21 cellular contexts compared by ENCODE assay signal in the genomic region with DNA sequence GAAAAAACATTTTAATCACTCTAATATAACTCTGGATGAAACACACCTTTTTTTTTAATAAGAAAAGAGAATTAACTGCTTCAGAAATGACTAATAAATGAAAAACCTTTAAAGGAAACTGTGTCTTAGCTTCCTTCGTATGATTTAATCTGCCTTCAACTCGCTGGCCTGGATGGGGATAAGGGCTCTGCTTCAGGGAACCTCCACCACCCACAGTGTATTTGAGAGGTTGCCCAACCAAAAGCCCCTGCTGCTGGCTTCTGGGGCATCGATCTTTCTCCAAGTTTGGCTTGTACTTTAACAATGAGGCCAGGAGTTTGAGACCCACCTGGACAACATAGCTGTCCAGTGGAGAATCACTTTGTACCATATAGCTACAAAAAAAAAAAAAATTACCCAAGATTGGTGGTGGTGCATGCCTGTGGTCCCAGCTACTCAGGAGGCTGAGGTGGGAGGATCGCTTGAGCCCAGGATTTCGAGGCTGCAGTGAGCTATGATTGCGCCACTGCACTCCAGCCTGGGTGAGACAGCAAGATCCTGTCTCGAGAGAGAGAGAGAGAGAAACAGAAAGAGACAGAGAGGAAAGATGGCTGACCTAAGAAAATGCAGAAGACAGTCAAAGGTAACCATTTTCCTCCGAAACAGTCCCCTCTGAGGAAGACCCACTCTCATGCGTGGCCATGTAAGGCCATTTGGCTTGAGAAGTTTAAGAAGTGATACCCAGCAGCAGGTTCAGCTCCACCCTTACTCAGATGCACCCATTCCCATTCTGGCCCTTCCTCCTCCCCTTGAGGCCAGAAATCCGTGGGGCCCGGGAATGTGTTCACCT. TPM values are rescaled to one million over a fixed set of nuclear protein-coding genes. Genes with fewer than 3 reads are reported as not detected.
A peak's percentile ranks its signal among the peaks of the same experiment; 100 is the strongest.
DNase-seq lines count a peak whose midpoint lies in the region; ATAC-seq and TF ChIP-seq lines count a peak whose summit lies in the region.
"Had no signal": no experiment of that assay in that cellular context is flagged by ENCODE, and none has a peak within 500 bp of the region (broad histone marks: within the 10 kb centered on the region; RNA-seq: fewer than 3 reads in every experiment).

No MANE protein-coding gene starts in this region.

- no peaks in the 10 kb centered on the region for H3K36me3 Mint-ChIP-seq in stimulated activated effector memory CD8-positive, alpha-beta T cell treated with anti-CD3 and anti-CD28 coated beads, Interleukin-12 subunit alpha, Interleukin-12 subunit beta, amount 100 ng/mL, for 72 hours

- ATAC-seq in stimulated activated effector memory CD8-positive, alpha-beta T cell treated with anti-CD3 and anti-CD28 coated beads, Interleukin-12 subunit alpha, Interleukin-12 subunit beta, amount 100 ng/mL, for 72 hours: no peak
- ATAC-seq in GM21786 (IDR thresholded peaks at IDR 0.05; ENCODE audit: unreplicated experiment): no peak
- ATAC-seq: A549 had no signal

- no peaks in the 10 kb centered on the region for H3K4me1 Mint-ChIP-seq in stimulated activated effector memory CD8-positive, alpha-beta T cell treated with anti-CD3 and anti-CD28 coated beads, Interleukin-12 subunit alpha, Interleukin-12 subunit beta, amount 100 ng/mL, for 72 hours

- H3K4me2 ChIP-seq in OCI-LY7 (ENCODE audit: low read length): no peak overlapping the region
- H3K4me2 ChIP-seq: A549 had no signal

- H3K9me3 Mint-ChIP-seq in stimulated activated effector memory CD8-positive, alpha-beta T cell treated with anti-CD3 and anti-CD28 coated beads, Interleukin-12 subunit alpha, Interleukin-12 subunit beta, amount 100 ng/mL, for 72 hours: no peaks in the 10 kb centered on the region

- CTCF ChIA-PET in HEK293 (lab: Yijun Ruan, JAX) (interaction anchor here (0.6 to 1.7 kb wide), 13 partner anchors 40 to 592 kb away, joined by 3 to 10 read pairs (median 4); no protein-coding TSS in a partner anchor), OCI-LY7 (lab: Charles Lee; ENCODE audit: unreplicated experiment) (interaction anchor here (1.0 kb wide), 1 partner anchor 111 kb away, joined by 3 read pairs; no protein-coding TSS in a partner anchor)

- H3K4me3 Mint-ChIP-seq in stimulated activated effector memory CD8-positive, alpha-beta T cell treated with anti-CD3 and anti-CD28 coated beads, Interleukin-12 subunit alpha, Interleukin-12 subunit beta, amount 100 ng/mL, for 72 hours: no peak overlapping the region

- H3K9me2 ChIP-seq in OCI-LY7 (ENCODE audit: insufficient read depth, low read length): no peaks in the 10 kb centered on the region

- intact Hi-C loops in OCI-LY7 (cut with micrococcal nuclease; ENCODE audit: unreplicated experiment): loop anchor here (2.0 kb wide), 1 partner anchor 31 kb away; no protein-coding TSS in a partner anchor

- H3K27ac ChIP-seq in HEK293 (ENCODE audit: extremely low read depth, low read depth, low read length) (no peak overlapping the region), OCI-LY7 (ENCODE audit: low read depth, low read length, poor library complexity, severe bottlenecking) (no peak overlapping the region)
- H3K27ac ChIP-seq: A549 had no signal

- H3K4me3 ChIP-seq in HEK293 (ENCODE audit: low read depth, low read length) (no peak overlapping the region), OCI-LY7 (ENCODE audit: low read depth, low read length, poor library complexity, severe bottlenecking) (no peak overlapping the region)
- H3K4me3 ChIP-seq: A549; BLaER1 treated with 17β-estradiol and CSF1 and Interleukin-3, amounts not matched to agents 10 nM and 100 nM; MG63 had no signal

- TF ChIP-seq CTCF in HEK293 (tag by site-specific recombination; IDR thresholded peaks at IDR 0.05): no peak
- no peak for TF ChIP-seq CTCF in OCI-LY7 (conservative IDR thresholded peaks at IDR 0.05; ENCODE audit: low read length)

- peak overlapping the region; percentile 12; the same call in 1 of the 2 replicates for H2AFZ ChIP-seq in OCI-LY7 (ENCODE audit: low read length)

- H3K9me3 ChIP-seq in HEK293 (ENCODE audit: control insufficient read depth, insufficient read depth, low read depth, low read length): no peaks in the 10 kb centered on the region
- H3K9me3 ChIP-seq in OCI-LY7 (ENCODE audit: low read length): no peaks in the 10 kb centered on the region
- H3K9me3 ChIP-seq: A549; BLaER1 treated with 17β-estradiol and CSF1 and Interleukin-3, amounts not matched to agents 10 nM and 100 nM; MG63 had no signal

- no peak for DNase-seq in OCI-LY7 (ENCODE audit: low spot score)
- DNase-seq in iPS-NIHi11 (ENCODE audit: low spot score): peak; percentile 20
- DNase-seq in stimulated activated effector memory CD8-positive, alpha-beta T cell treated with anti-CD3 and anti-CD28 coated beads, Interleukin-12 subunit alpha, Interleukin-12 subunit beta, amount 100 ng/mL, for 72 hours (ENCODE audit: low spot score in 2 of 2): no peak
- no peak for DNase-seq in NCI-H1436 (lab: John Stamatoyannopoulos, UW)
- DNase-seq in H4 (ENCODE audit: low spot score): no peak
- DNase-seq in DMS79 treated with DMSO at 0.1 percent for 48 hours (lab: John Stamatoyannopoulos, UW): no peak
- DNase-seq: GDM1; GOT3; MG63; NCI-H1417; NCI-H1930; NCI-H2171; NCI-H446; NCI-H69; NK-92 treated with Interleukin-12 subunit alpha and Interleukin-12 subunit beta, amount 100 ng/mL, for 24 hours; RPMI8226; SIG-M5 had no signal

- no peaks in the 10 kb centered on the region for H3K79me2 ChIP-seq in OCI-LY7 (ENCODE audit: insufficient read depth, low read depth, low read length)

- H3K4me1 ChIP-seq in HEK293 (ENCODE audit: control insufficient read depth, insufficient read depth, low read length) (no peaks in the 10 kb centered on the region), OCI-LY7 (ENCODE audit: insufficient read depth, low read length, poor library complexity, severe bottlenecking) (peaks cover 12% of the 10 kb centered on the region)
- H3K4me1 ChIP-seq: A549 had no signal

- H3K36me3 ChIP-seq in HEK293 (ENCODE audit: control insufficient read depth in 2 of 2, insufficient read depth in 1 of 2, low read length in 2 of 2) (no peaks in the 10 kb centered on the region), OCI-LY7 (ENCODE audit: insufficient read depth, low read length) (no peaks in the 10 kb centered on the region)
- H3K36me3 ChIP-seq: BLaER1 treated with 17β-estradiol and CSF1 and Interleukin-3, amounts not matched to agents 10 nM and 100 nM; MG63 had no signal

- POLR2A ChIA-PET in HEK293 (lab: Yijun Ruan, JAX) (interaction anchor here (0.5 to 1.7 kb wide), 3 partner anchors 14 to 523 kb away, joined by 3 to 7 read pairs (median 3); partner anchors contain the start of gene LIMK1), OCI-LY7 (lab: Charles Lee) (interaction anchor here (0.6 to 1.6 kb wide), 11 partner anchors 9 to 141 kb away, joined by 3 to 5 read pairs (median 3); partner anchors contain the start of genes LAT2 and LIMK1)

- H4K20me1 ChIP-seq in OCI-LY7 (ENCODE audit: insufficient read depth, low read length): no peaks in the 10 kb centered on the region
- H4K20me1 ChIP-seq: BLaER1 treated with 17β-estradiol and CSF1 and Interleukin-3, amounts not matched to agents 10 nM and 100 nM had no signal

- peak overlapping the region; percentile 24 for H3K27ac Mint-ChIP-seq in stimulated activated effector memory CD8-positive, alpha-beta T cell treated with anti-CD3 and anti-CD28 coated beads, Interleukin-12 subunit alpha, Interleukin-12 subunit beta, amount 100 ng/mL, for 72 hours

- BruUV-seq in OCI-LY7 (replicated peaks; lab: Mats Ljungman, UMichigan): no TSS peak

TF ChIP-seq in HEK293, 187 proteins besides CTCF, POLR2A, EP300 and RAD21:
- TF ChIP-seq ZFHX2 (tag by site-specific recombination; conservative IDR thresholded peaks at IDR 0.05) (no peak), ZBTB17 (tag by site-specific recombination; IDR thresholded peaks at IDR 0.05) (peak; percentile 68; the same call in 1 of the 2 replicates)

RNA-seq across cellular contexts. Expression of gene LIMK1, which starts 13.6 kb away (rescaled TPM):
- total RNA-seq in OCI-LY7 (2014; rRNA removed; shearing (Covaris generic)): 21.9 and 31.7 TPM in 2 replicates
- 59.7 and 67.3 TPM in 2 replicates for total RNA-seq in OCI-LY7 (2022)
- total RNA-seq in H4 (2014; rRNA removed; shearing (Covaris generic)): 44.0 and 47.6 TPM in 2 replicates

RNA-seq across cellular contexts. Expression of gene ELN, which starts 42.0 kb away (rescaled TPM):
- total RNA-seq in OCI-LY7 (2014; rRNA removed; shearing (Covaris generic)): not detected in 2 replicates
- total RNA-seq in OCI-LY7 (2022): not detected in 2 replicates
- total RNA-seq in H4 (2014; rRNA removed; shearing (Covaris generic)): not detected in 2 replicates
